27 cellular contexts compared by ENCODE assay signal in genomic region chr17:41882756-41883155, GRCh38. TPM values are rescaled to one million over a fixed set of nuclear protein-coding genes. Genes with fewer than 3 reads are reported as not detected.
DNase-seq lines count a peak whose midpoint lies in the region; ATAC-seq, FAIRE-seq and TF ChIP-seq lines count a peak whose summit lies in the region.
"Had no signal": no experiment of that assay in that cellular context is flagged by ENCODE, and none has a peak within 500 bp of the region (broad histone marks: within the 10 kb centered on the region; RNA-seq: fewer than 3 reads in every experiment).

No MANE protein-coding gene starts in this region.

- CTCF ChIA-PET in HepG2 (lab: Yijun Ruan, JAX; ENCODE audit: low intra/inter-chr PET ratio, low total read pairs) = no interaction called here
- CTCF ChIA-PET in RWPE1 (lab: Yijun Ruan, JAX) = no interaction called here

- no peaks in the 10 kb centered on the region for H3K79me2 ChIP-seq in HepG2 (ENCODE audit: insufficient read depth, low read length)

- H3K4me3 ChIP-seq in HepG2 (replicated peaks in 1 of 3; ENCODE audit: insufficient read depth in 1 of 3, low read depth in 2 of 3, low read length in 3 of 3) = no peak overlapping the region
- no peak overlapping the region for H3K4me3 ChIP-seq in right lobe of liver
- H3K4me3 ChIP-seq: A549, GM12878, Peyer's patch, SJSA1 had no signal

- no TSS peak for BruUV-seq in HepG2 (replicated peaks; lab: Mats Ljungman, UMichigan)

- H2AFZ ChIP-seq in HepG2 (ENCODE audit: low read length) = no peak overlapping the region

- FAIRE-seq in HepG2 (lab: Jason Lieb, UNC) = no peak
- FAIRE-seq: A549, GM12878, HTR-8/SVneo had no signal

- WGBS in HepG2 (ENCODE audit: low lambda C conversion rate) = 90% methylated on average over 6 of the region's 6 CpGs
- 79% methylated on average over 6 of the region's 6 CpGs for WGBS in right lobe of liver (ENCODE audit: insufficient coverage, low coverage, low lambda C conversion rate, missing lambda C conversion rate)

- H3K27me3 ChIP-seq in HepG2 (ENCODE audit: control insufficient read depth in 1 of 2, insufficient read depth in 2 of 2, low read length in 2 of 2) = no peaks in the 10 kb centered on the region
- H3K27me3 ChIP-seq in right lobe of liver = no peaks in the 10 kb centered on the region
- H3K27me3 ChIP-seq: BE2C, Peyer's patch, SJSA1 had no signal

- H3K4me3 Mint-ChIP-seq in brain (no peak overlapping the region), type B pancreatic cell (no peak overlapping the region)

- peak overlapping the region in 3 of 5 experiments; percentile 2 to 33 (median 21) for H3K27ac Mint-ChIP-seq in brain
- H3K27ac Mint-ChIP-seq in type B pancreatic cell = peak overlapping the region; percentile 4

- DNase-seq in HepG2 (ENCODE audit: low spot score) (no peak), right lobe of liver (no peak), RWPE1 (ENCODE audit: low spot score) (no peak), type B pancreatic cell (ENCODE audit: extremely low spot score, unreplicated experiment) (no peak), DMS53 treated with DMSO at 0.1 percent for 48 hours (lab: John Stamatoyannopoulos, UW; ENCODE audit: unreplicated experiment) (no peak), HPDE6-E6E7 (ENCODE audit: extremely low spot score) (no peak)
- DNase-seq: BE2C, DMS 273 treated with DMSO at 0.1 percent for 48 hours, DND-41, GOT3, HCEC 1CT, IMR-90, NCI-H1105, NCI-H146, NCI-H2029, NCI-H2227 treated with DMSO at 0.1 percent for 48 hours, NCI-H510A treated with DMSO at 0.1 percent for 48 hours, NCI-H748 treated with DMSO at 0.1 percent for 48 hours, Peyer's patch had no signal

- TF ChIP-seq POLR2A in HepG2 (IDR thresholded peaks at IDR 0.05; ENCODE audit: insufficient read depth in 1 of 2, low read depth in 2 of 2, low read length in 2 of 2) (no peak), right lobe of liver (IDR thresholded peaks at IDR 0.05) (no peak)

- no peaks in the 10 kb centered on the region for H3K9me3 Mint-ChIP-seq in brain
- H3K9me3 Mint-ChIP-seq in type B pancreatic cell = no peaks in the 10 kb centered on the region

- H3K36me3 ChIP-seq in HepG2 (replicated peaks in 1 of 2; ENCODE audit: control insufficient read depth in 1 of 2, insufficient read depth in 2 of 2, low read length in 2 of 2) (peaks cover 51 to 93% of the 10 kb centered on the region in 2 experiments), right lobe of liver (peaks cover 28 to 71% (median 32%) of the 10 kb centered on the region in 4 donors)

- H3K4me1 ChIP-seq in HepG2 (ENCODE audit: insufficient read depth, low read length) (no peaks in the 10 kb centered on the region), right lobe of liver (peaks cover 0 to 16% (median 0%) of the 10 kb centered on the region in 4 donors)
- H3K4me1 ChIP-seq: BE2C, Peyer's patch, SJSA1 had no signal

- H3K9ac ChIP-seq in HepG2 (ENCODE audit: insufficient read depth, low read depth, low read length) = no peak overlapping the region
- H3K9ac ChIP-seq: KMS-11 had no signal

- peaks cover 73% of the 10 kb centered on the region for H3K36me3 Mint-ChIP-seq in brain
- peaks cover 33% of the 10 kb centered on the region for H3K36me3 Mint-ChIP-seq in type B pancreatic cell

- no peaks in the 10 kb centered on the region for H3K9me3 ChIP-seq in HepG2 (ENCODE audit: low read length)
- H3K9me3 ChIP-seq in right lobe of liver = no peaks in the 10 kb centered on the region
- H3K9me3 ChIP-seq: A549, BE2C, Peyer's patch, SJSA1 had no signal

- TF ChIP-seq CTCF in HepG2 (CRISPR knock-in tag; IDR thresholded peaks at IDR 0.05) = no peak
- no peak for TF ChIP-seq CTCF in right lobe of liver (IDR thresholded peaks at IDR 0.05)
- TF ChIP-seq CTCF in RWPE1 (conservative IDR thresholded peaks at IDR 0.05; ENCODE audit: low read depth) = no peak
- TF ChIP-seq CTCF in brain (conservative IDR thresholded peaks at IDR 0.05) = no peak
- no peak for TF ChIP-seq CTCF in type B pancreatic cell (conservative IDR thresholded peaks at IDR 0.05)

- H3K27ac ChIP-seq in HepG2 (ENCODE audit: extremely low read length, insufficient read depth, low read length) = no peak overlapping the region
- H3K27ac ChIP-seq in right lobe of liver = no peak overlapping the region
- H3K27ac ChIP-seq in RWPE1 = peak overlapping the region; percentile 23; the same call in 1 of the 2 replicates
- H3K27ac ChIP-seq: A549, KMS-11, Peyer's patch, SJSA1 had no signal

- H3K4me2 ChIP-seq in HepG2 (ENCODE audit: low read depth, low read length) = no peak overlapping the region
- H3K4me2 ChIP-seq: A549, KMS-11 had no signal

- TF ChIP-seq EP300 in HepG2 (IDR thresholded peaks at IDR 0.05; ENCODE audit: low read depth in 2 of 2, low read length in 2 of 2) (no peak), HepG2 (CRISPR knock-in tag; IDR thresholded peaks at IDR 0.05; ENCODE audit: borderline replicate concordance) (no peak)

- no peak for TF ChIP-seq RAD21 in HepG2 (CRISPR knock-in tag; IDR thresholded peaks at IDR 0.05)

- intact Hi-C loops in HepG2 (cut with micrococcal nuclease; ENCODE audit: unreplicated experiment) (no loop called here), right lobe of liver (cut with DNase I) (loop anchor here in 1 of 2 donors (10.0 kb wide), 2 partner anchors 68 to 148 kb away; partner anchors contain the start of genes FKBP10, HAP1 and P3H4)

- H4K20me1 ChIP-seq in HepG2 (ENCODE audit: insufficient read depth, low read length) = no peaks in the 10 kb centered on the region

- no peak for ATAC-seq in HepG2
- ATAC-seq in right lobe of liver = no peak
- ATAC-seq in GM18517 (IDR thresholded peaks at IDR 0.05; ENCODE audit: unreplicated experiment) = no peak
- ATAC-seq: A549, GM12878 had no signal

- in situ Hi-C loops in HepG2 (cut with HindIII; ENCODE audit: extremely low pct_ligation_motif_present, low pct_unique_long_range_greater_than_20kb) = no loop called here

- H3K4me1 Mint-ChIP-seq in brain = no peaks in the 10 kb centered on the region
- no peaks in the 10 kb centered on the region for H3K4me1 Mint-ChIP-seq in type B pancreatic cell (ENCODE audit: unreplicated experiment)

- H3K27me3 Mint-ChIP-seq in brain (peaks cover 4% of the 10 kb centered on the region), type B pancreatic cell (no peaks in the 10 kb centered on the region)

- POLR2A ChIA-PET in HepG2 (lab: Yijun Ruan, JAX) = interaction anchor here (1.2 kb wide), 1 partner anchor 17 kb away, joined by 3 read pairs; the partner anchor contains the start of gene KLHL11
- POLR2A ChIA-PET in RWPE1 (lab: Yijun Ruan, JAX; ENCODE audit: low non-redundant PET) = no interaction called here

RNA-seq across cellular contexts. Expression of gene KLHL11, which starts 17.5 kb away (rescaled TPM):
- total RNA-seq in HepG2 (2016; rRNA removed; fragmentation: Illumina TruSeq; extraction: Trizol) (27.5 and 37.1 TPM in 2 replicates), right lobe of liver (1 to 10 TPM; 2.9 to 7.0 (median 5.7) TPM), type B pancreatic cell (ENCODE audit: low replicate concordance) (20.5 and 20.6 TPM in 2 replicates)
- 2.5 and 3.0 TPM in 2 replicates for total RNA-seq in HepG2 (2016; cell fraction: cytosol; rRNA removed; fragmentation: Illumina TruSeq; extraction: Trizol; ENCODE audit: low read depth)
- 25.7 and 35.1 TPM in 2 replicates for total RNA-seq in HepG2 (2016; cell fraction: insoluble cytoplasmic fraction; rRNA removed; fragmentation: Illumina TruSeq; extraction: Trizol)
- 6.3 and 7.6 TPM in 2 replicates for total RNA-seq in HepG2 (2016; cell fraction: membrane; rRNA removed; fragmentation: Illumina TruSeq; extraction: Trizol)
- 18.3 and 20.0 TPM in 2 replicates for total RNA-seq in HepG2 (2016; cell fraction: nucleus; rRNA removed; fragmentation: Illumina TruSeq; extraction: Trizol)
- polyA plus RNA-seq in HepG2 (2011; rRNA removed) (7.4 and 7.7 TPM in 2 replicates), brain (ENCODE audit: insufficient read depth, low read depth, low replicate concordance) (2.2 TPM)
- 4.0 and 5.2 TPM in 2 replicates for polyA plus RNA-seq in HepG2 (2011; cell fraction: cytosol; rRNA removed)
- polyA plus RNA-seq in HepG2 (2011; cell fraction: nucleus; rRNA removed) = 5.7 and 5.8 TPM in 2 replicates
- 1.4 and 1.9 TPM in 2 replicates for polyA plus RNA-seq in HepG2 (2012)
- 0.03 and 0.08 TPM in 2 replicates for polyA plus RNA-seq in HepG2 (2016; cell fraction: cytosol; fragmentation: Illumina TruSeq; extraction: Trizol; ENCODE audit: low read depth)
- 2.2 and 2.6 TPM in 2 replicates for polyA plus RNA-seq in HepG2 (2016; cell fraction: insoluble cytoplasmic fraction; fragmentation: Illumina TruSeq; extraction: Trizol; ENCODE audit: low read depth)
- 0.37 and 0.49 TPM in 2 replicates for polyA plus RNA-seq in HepG2 (2016; cell fraction: membrane; fragmentation: Illumina TruSeq; extraction: Trizol; ENCODE audit: low read depth)
- polyA plus RNA-seq in HepG2 (2016; cell fraction: nucleus; fragmentation: Illumina TruSeq; extraction: Trizol; ENCODE audit: insufficient read depth, low read depth) = 5.5 and 6.3 TPM in 2 replicates
- 26.1 and 45.0 TPM in 2 replicates for polyA minus RNA-seq in HepG2 (2011; rRNA and poly(A)+ RNA removed; ENCODE audit: low replicate concordance)
- 22.9 and 26.0 TPM in 2 replicates for polyA minus RNA-seq in HepG2 (2011; cell fraction: cytosol; rRNA and poly(A)+ RNA removed)
- polyA minus RNA-seq in HepG2 (2011; cell fraction: nucleus; rRNA and poly(A)+ RNA removed) = 10.8 and 17.8 TPM in 2 replicates

RNA-seq across cellular contexts. Expression of gene ACLY, which starts 36.0 kb away (rescaled TPM):
- 218 and 277 TPM in 2 replicates for total RNA-seq in HepG2 (2016; rRNA removed; fragmentation: Illumina TruSeq; extraction: Trizol)
- total RNA-seq in HepG2 (2016; cell fraction: cytosol; rRNA removed; fragmentation: Illumina TruSeq; extraction: Trizol; ENCODE audit: low read depth) = 24.5 and 29.0 TPM in 2 replicates
- 218 and 232 TPM in 2 replicates for total RNA-seq in HepG2 (2016; cell fraction: insoluble cytoplasmic fraction; rRNA removed; fragmentation: Illumina TruSeq; extraction: Trizol)
- total RNA-seq in HepG2 (2016; cell fraction: membrane; rRNA removed; fragmentation: Illumina TruSeq; extraction: Trizol) = 75.9 and 85.9 TPM in 2 replicates
- 147 and 157 TPM in 2 replicates for total RNA-seq in HepG2 (2016; cell fraction: nucleus; rRNA removed; fragmentation: Illumina TruSeq; extraction: Trizol)
- polyA plus RNA-seq in HepG2 (2011; rRNA removed) = 111 and 143 TPM in 2 replicates
- 98.4 and 118 TPM in 2 replicates for polyA plus RNA-seq in HepG2 (2011; cell fraction: cytosol; rRNA removed)
- 94.3 and 115 TPM in 2 replicates for polyA plus RNA-seq in HepG2 (2011; cell fraction: nucleus; rRNA removed)
- 93.3 and 115 TPM in 2 replicates for polyA plus RNA-seq in HepG2 (2012)
- 12.6 and 14.2 TPM in 2 replicates for polyA plus RNA-seq in HepG2 (2016; cell fraction: cytosol; fragmentation: Illumina TruSeq; extraction: Trizol; ENCODE audit: low read depth)
- 183 and 215 TPM in 2 replicates for polyA plus RNA-seq in HepG2 (2016; cell fraction: insoluble cytoplasmic fraction; fragmentation: Illumina TruSeq; extraction: Trizol; ENCODE audit: low read depth)
- 30.1 and 37.0 TPM in 2 replicates for polyA plus RNA-seq in HepG2 (2016; cell fraction: membrane; fragmentation: Illumina TruSeq; extraction: Trizol; ENCODE audit: low read depth)
- polyA plus RNA-seq in HepG2 (2016; cell fraction: nucleus; fragmentation: Illumina TruSeq; extraction: Trizol; ENCODE audit: insufficient read depth, low read depth) = 178 and 193 TPM in 2 replicates
- polyA minus RNA-seq in HepG2 (2011; rRNA and poly(A)+ RNA removed; ENCODE audit: low replicate concordance) = 364 TPM in 2 replicates
- 190 and 249 TPM in 2 replicates for polyA minus RNA-seq in HepG2 (2011; cell fraction: cytosol; rRNA and poly(A)+ RNA removed)
- 60.3 and 96.6 TPM in 2 replicates for polyA minus RNA-seq in HepG2 (2011; cell fraction: nucleus; rRNA and poly(A)+ RNA removed)
- total RNA-seq in right lobe of liver = 10 to 100 TPM; 16.6 to 95.9 (median 33.6) TPM
- polyA plus RNA-seq in brain (ENCODE audit: insufficient read depth, low read depth, low replicate concordance) = 126 TPM
- total RNA-seq in type B pancreatic cell (ENCODE audit: low replicate concordance) = 160 and 161 TPM in 2 replicates

RNA-seq across cellular contexts. Expression of gene KLHL10, which starts 45.1 kb away (rescaled TPM):
- 0.04 TPM in 1 of 2 replicates, not detected in the other for total RNA-seq in HepG2 (2016; rRNA removed; fragmentation: Illumina TruSeq; extraction: Trizol)
- total RNA-seq in HepG2 (2016; cell fraction: cytosol; rRNA removed; fragmentation: Illumina TruSeq; extraction: Trizol; ENCODE audit: low read depth) = 0.09 TPM in 1 of 2 replicates, not detected in the other
- 0.04 and 0.09 TPM in 2 replicates for total RNA-seq in HepG2 (2016; cell fraction: insoluble cytoplasmic fraction; rRNA removed; fragmentation: Illumina TruSeq; extraction: Trizol)
- total RNA-seq in HepG2 (2016; cell fraction: membrane; rRNA removed; fragmentation: Illumina TruSeq; extraction: Trizol) = not detected in 2 replicates
- not detected in 2 replicates for total RNA-seq in HepG2 (2016; cell fraction: nucleus; rRNA removed; fragmentation: Illumina TruSeq; extraction: Trizol)
- polyA plus RNA-seq in HepG2 (2011; rRNA removed) = 0.05 and 0.08 TPM in 2 replicates
- polyA plus RNA-seq in HepG2 (2011; cell fraction: cytosol; rRNA removed) = 0.03 TPM in 1 of 2 replicates, not detected in the other
- 0.05 and 0.13 TPM in 2 replicates for polyA plus RNA-seq in HepG2 (2011; cell fraction: nucleus; rRNA removed)
- not detected in 2 replicates for polyA plus RNA-seq in HepG2 (2012)
- polyA plus RNA-seq in HepG2 (2016; cell fraction: cytosol; fragmentation: Illumina TruSeq; extraction: Trizol; ENCODE audit: low read depth) = not detected in 2 replicates
- polyA plus RNA-seq in HepG2 (2016; cell fraction: insoluble cytoplasmic fraction; fragmentation: Illumina TruSeq; extraction: Trizol; ENCODE audit: low read depth) = not detected in 2 replicates
- polyA plus RNA-seq in HepG2 (2016; cell fraction: membrane; fragmentation: Illumina TruSeq; extraction: Trizol; ENCODE audit: low read depth) = not detected in 2 replicates
- polyA plus RNA-seq in HepG2 (2016; cell fraction: nucleus; fragmentation: Illumina TruSeq; extraction: Trizol; ENCODE audit: insufficient read depth, low read depth) = not detected in 2 replicates
- polyA minus RNA-seq in HepG2 (2011; rRNA and poly(A)+ RNA removed; ENCODE audit: low replicate concordance) = 0.12 TPM in 1 of 2 replicates, not detected in the other
- not detected in 2 replicates for polyA minus RNA-seq in HepG2 (2011; cell fraction: cytosol; rRNA and poly(A)+ RNA removed)
- polyA minus RNA-seq in HepG2 (2011; cell fraction: nucleus; rRNA and poly(A)+ RNA removed) = not detected in 2 replicates
- not detected for total RNA-seq in right lobe of liver
- not detected for polyA plus RNA-seq in brain (ENCODE audit: insufficient read depth, low read depth, low replicate concordance)
- total RNA-seq in type B pancreatic cell (ENCODE audit: low replicate concordance) = 0.24 TPM in 1 of 2 replicates, not detected in the other
- total RNA-seq: OCI-LY7, Peyer's patch, SJSA1 had no signal
- polyA plus RNA-seq: IMR-90 had no signal

RNA-seq across cellular contexts. Expression of gene NT5C3B, which starts 46.7 kb away (rescaled TPM):
- total RNA-seq in HepG2 (2016; rRNA removed; fragmentation: Illumina TruSeq; extraction: Trizol) = 92.1 and 104 TPM in 2 replicates
- total RNA-seq in HepG2 (2016; cell fraction: cytosol; rRNA removed; fragmentation: Illumina TruSeq; extraction: Trizol; ENCODE audit: low read depth) = 128 and 164 TPM in 2 replicates
- total RNA-seq in HepG2 (2016; cell fraction: insoluble cytoplasmic fraction; rRNA removed; fragmentation: Illumina TruSeq; extraction: Trizol) = 87.1 and 106 TPM in 2 replicates
- 198 and 220 TPM in 2 replicates for total RNA-seq in HepG2 (2016; cell fraction: membrane; rRNA removed; fragmentation: Illumina TruSeq; extraction: Trizol)
- total RNA-seq in HepG2 (2016; cell fraction: nucleus; rRNA removed; fragmentation: Illumina TruSeq; extraction: Trizol) = 52.2 and 64.7 TPM in 2 replicates
- polyA plus RNA-seq in HepG2 (2011; rRNA removed) = 119 and 126 TPM in 2 replicates
- polyA plus RNA-seq in HepG2 (2011; cell fraction: cytosol; rRNA removed) = 116 and 145 TPM in 2 replicates
- 119 TPM in 2 replicates for polyA plus RNA-seq in HepG2 (2011; cell fraction: nucleus; rRNA removed)
- polyA plus RNA-seq in HepG2 (2012) = 77.4 and 82.6 TPM in 2 replicates
- polyA plus RNA-seq in HepG2 (2016; cell fraction: cytosol; fragmentation: Illumina TruSeq; extraction: Trizol; ENCODE audit: low read depth) = 148 and 199 TPM in 2 replicates
- 108 and 113 TPM in 2 replicates for polyA plus RNA-seq in HepG2 (2016; cell fraction: insoluble cytoplasmic fraction; fragmentation: Illumina TruSeq; extraction: Trizol; ENCODE audit: low read depth)
- 207 and 224 TPM in 2 replicates for polyA plus RNA-seq in HepG2 (2016; cell fraction: membrane; fragmentation: Illumina TruSeq; extraction: Trizol; ENCODE audit: low read depth)
- polyA plus RNA-seq in HepG2 (2016; cell fraction: nucleus; fragmentation: Illumina TruSeq; extraction: Trizol; ENCODE audit: insufficient read depth, low read depth) = 109 and 119 TPM in 2 replicates
- 36.5 and 43.6 TPM in 2 replicates for polyA minus RNA-seq in HepG2 (2011; rRNA and poly(A)+ RNA removed; ENCODE audit: low replicate concordance)
- 32.3 and 34.1 TPM in 2 replicates for polyA minus RNA-seq in HepG2 (2011; cell fraction: cytosol; rRNA and poly(A)+ RNA removed)
- 48.5 and 53.7 TPM in 2 replicates for polyA minus RNA-seq in HepG2 (2011; cell fraction: nucleus; rRNA and poly(A)+ RNA removed)
- total RNA-seq in right lobe of liver = 10 to 100 TPM; 19.9 to 30.7 (median 23.1) TPM
- 91.5 TPM for polyA plus RNA-seq in brain (ENCODE audit: insufficient read depth, low read depth, low replicate concordance)
- total RNA-seq in type B pancreatic cell (ENCODE audit: low replicate concordance) = 46.0 and 74.8 TPM in 2 replicates

RNA-seq across cellular contexts. Expression of gene ODAD4, which starts 47.7 kb away (rescaled TPM):
- 0.53 and 0.60 TPM in 2 replicates for total RNA-seq in HepG2 (2016; rRNA removed; fragmentation: Illumina TruSeq; extraction: Trizol)
- 0.18 TPM in 1 of 2 replicates, not detected in the other for total RNA-seq in HepG2 (2016; cell fraction: cytosol; rRNA removed; fragmentation: Illumina TruSeq; extraction: Trizol; ENCODE audit: low read depth)
- 0.41 and 0.92 TPM in 2 replicates for total RNA-seq in HepG2 (2016; cell fraction: insoluble cytoplasmic fraction; rRNA removed; fragmentation: Illumina TruSeq; extraction: Trizol)
- 0.09 and 0.28 TPM in 2 replicates for total RNA-seq in HepG2 (2016; cell fraction: membrane; rRNA removed; fragmentation: Illumina TruSeq; extraction: Trizol)
- total RNA-seq in HepG2 (2016; cell fraction: nucleus; rRNA removed; fragmentation: Illumina TruSeq; extraction: Trizol) = 0.37 and 1.4 TPM in 2 replicates
- polyA plus RNA-seq in HepG2 (2011; rRNA removed) = 0.48 and 0.73 TPM in 2 replicates
- 0.15 and 0.35 TPM in 2 replicates for polyA plus RNA-seq in HepG2 (2011; cell fraction: cytosol; rRNA removed)
- polyA plus RNA-seq in HepG2 (2011; cell fraction: nucleus; rRNA removed) = 0.88 and 1.5 TPM in 2 replicates
- 0.57 and 0.59 TPM in 2 replicates for polyA plus RNA-seq in HepG2 (2012)
- polyA plus RNA-seq in HepG2 (2016; cell fraction: cytosol; fragmentation: Illumina TruSeq; extraction: Trizol; ENCODE audit: low read depth) = 0.10 TPM in 1 of 2 replicates, not detected in the other
- polyA plus RNA-seq in HepG2 (2016; cell fraction: insoluble cytoplasmic fraction; fragmentation: Illumina TruSeq; extraction: Trizol; ENCODE audit: low read depth) = 0.72 and 1.5 TPM in 2 replicates
- 0.08 TPM in 1 of 2 replicates, not detected in the other for polyA plus RNA-seq in HepG2 (2016; cell fraction: membrane; fragmentation: Illumina TruSeq; extraction: Trizol; ENCODE audit: low read depth)
- 0.74 and 1.3 TPM in 2 replicates for polyA plus RNA-seq in HepG2 (2016; cell fraction: nucleus; fragmentation: Illumina TruSeq; extraction: Trizol; ENCODE audit: insufficient read depth, low read depth)
- 0.48 TPM in 1 of 2 replicates, not detected in the other for polyA minus RNA-seq in HepG2 (2011; rRNA and poly(A)+ RNA removed; ENCODE audit: low replicate concordance)
- polyA minus RNA-seq in HepG2 (2011; cell fraction: cytosol; rRNA and poly(A)+ RNA removed) = not detected in 2 replicates
- 1.3 and 4.0 TPM in 2 replicates for polyA minus RNA-seq in HepG2 (2011; cell fraction: nucleus; rRNA and poly(A)+ RNA removed)
- total RNA-seq in right lobe of liver = under 1 TPM in 3 of 6 experiments, not detected in 3; 0.12 to 0.13 (median 0.12) TPM
- 6.2 TPM for polyA plus RNA-seq in brain (ENCODE audit: insufficient read depth, low read depth, low replicate concordance)
- 1.9 and 4.5 TPM in 2 replicates for total RNA-seq in type B pancreatic cell (ENCODE audit: low replicate concordance)
- total RNA-seq: SJSA1 had no signal
